10 cellular contexts compared by ENCODE assay signal in the genomic region with DNA sequence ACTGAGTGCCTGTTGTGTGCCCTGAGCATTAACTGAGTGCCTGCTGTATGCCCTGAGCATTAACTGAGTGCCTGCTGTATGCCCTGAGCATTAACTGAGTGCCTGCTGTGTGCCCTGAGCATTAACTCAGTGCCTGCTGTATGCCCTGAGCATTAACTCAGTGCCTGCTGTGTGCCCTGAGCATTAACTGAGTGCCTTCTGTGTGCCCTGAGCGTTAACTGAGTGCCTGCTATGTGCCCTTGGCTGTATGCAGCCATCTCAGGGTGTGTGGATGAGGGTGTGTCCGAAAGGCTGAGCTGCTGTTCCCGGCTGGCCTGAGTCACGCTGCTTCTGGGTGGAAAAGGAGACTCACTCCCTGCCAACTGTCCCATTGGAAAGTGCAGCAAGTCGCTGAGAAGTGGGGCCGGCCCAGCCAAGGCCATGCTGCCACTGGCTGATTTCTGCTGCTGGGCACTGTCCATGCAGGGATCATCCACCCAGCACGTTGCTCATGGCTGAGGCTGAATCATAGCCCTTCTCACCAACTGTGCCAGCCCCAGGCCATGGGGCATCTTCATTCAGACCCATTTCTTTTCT.
DNase-seq lines count a peak whose midpoint lies in the region; ATAC-seq, FAIRE-seq and TF ChIP-seq lines count a peak whose summit lies in the region.
"Had no signal": no experiment of that assay in that cellular context is flagged by ENCODE, and none has a peak within 500 bp of the region (broad histone marks: within the 10 kb centered on the region; RNA-seq: fewer than 3 reads in every experiment).

No MANE protein-coding gene starts in this region.

- H3K27me3 ChIP-seq in K562 (ENCODE audit: control insufficient read depth in 2 of 2, insufficient read depth in 2 of 2, low read length in 2 of 2) = peaks cover 3 to 27% of the 10 kb centered on the region in 2 experiments; a peak in 3 of 5 replicates
- H3K27me3 ChIP-seq in stomach = no peaks in the 10 kb centered on the region

- H3K4me1 Mint-ChIP-seq in mesothelial cell of epicardium (no peaks in the 10 kb centered on the region), endothelial cell (ENCODE audit: unreplicated experiment) (peaks cover 13% of the 10 kb centered on the region)

- no peak overlapping the region for H3K4me3 ChIP-seq in K562
- H3K4me3 ChIP-seq in stomach = no peak overlapping the region

- TF ChIP-seq RAD21 in K562 (CRISPR knock-in tag; conservative IDR thresholded peaks at IDR 0.05 in 1 of 2, IDR thresholded peaks at IDR 0.05 in 1 of 2) = no peak

- H3K9me3 Mint-ChIP-seq in mesothelial cell of epicardium (no peaks in the 10 kb centered on the region), endothelial cell (ENCODE audit: unreplicated experiment) (no peaks in the 10 kb centered on the region)

- peak; percentile 29 for DNase-seq in HS-27A (ENCODE audit: low read depth)
- no peak for DNase-seq in K562 (ENCODE audit: extremely low read depth in 1 of 4, low spot score in 3 of 4)
- DNase-seq in left cardiac atrium = peak; percentile 77
- DNase-seq in stomach = peak; percentile 82
- DNase-seq in activated naive CD4-positive, alpha-beta T cell treated with Interleukin-2 at 50 U/mL for 16 hours = no peak
- DNase-seq in mesothelial cell of epicardium (ENCODE audit: low spot score in 2 of 2, unreplicated experiment in 2 of 2) = no peak
- no peak for DNase-seq in inferior parietal cortex (ENCODE audit: extremely low spot score)
- DNase-seq in endothelial cell (ENCODE audit: low spot score) = no peak
- DNase-seq: midbrain had no signal

- H3K27ac ChIP-seq in K562 (ENCODE audit: extremely low read depth, low read depth, low read length) (no peak overlapping the region), stomach (peak overlapping the region in 4 of 5 donors; percentile 48 to 58 (median 54))

- H3K4me1 ChIP-seq in K562 (replicated peaks in 1 of 2; ENCODE audit: control insufficient read depth in 2 of 2, insufficient read depth in 2 of 2, low read length in 2 of 2) (no peaks in the 10 kb centered on the region), stomach (peaks cover 0 to 23% (median 6%) of the 10 kb centered on the region in 4 donors)

- FAIRE-seq in K562 (lab: Jason Lieb, UNC) = no peak
- FAIRE-seq: HTR-8/SVneo had no signal

- in situ Hi-C loops in K562 (cut with MboI) = no loop called here

- no peak for TF ChIP-seq POLR2A in K562 (conservative IDR thresholded peaks at IDR 0.05)
- no peak for TF ChIP-seq POLR2A in stomach (IDR thresholded peaks at IDR 0.05)

- H3K36me3 ChIP-seq in K562 (ENCODE audit: control insufficient read depth, insufficient read depth, low read length) (no peaks in the 10 kb centered on the region), stomach (no peaks in the 10 kb centered on the region)

- H3K27ac Mint-ChIP-seq in mesothelial cell of epicardium = no peak overlapping the region
- no peak overlapping the region for H3K27ac Mint-ChIP-seq in endothelial cell (ENCODE audit: unreplicated experiment)

- TF ChIP-seq EP300 in K562 (IDR thresholded peaks at IDR 0.05; ENCODE audit: low read length) (no peak), stomach (IDR thresholded peaks at IDR 0.05) (no peak)

- no peaks in the 10 kb centered on the region for H3K79me2 ChIP-seq in K562 (ENCODE audit: control insufficient read depth, insufficient read depth, low read length)

- no peak overlapping the region for H3K4me3 Mint-ChIP-seq in mesothelial cell of epicardium
- H3K4me3 Mint-ChIP-seq in endothelial cell (ENCODE audit: unreplicated experiment) = no peak overlapping the region

- ATAC-seq in K562 (no peak), left cardiac atrium (peak; percentile 35 to 94)

- H3K9ac ChIP-seq in K562 (ENCODE audit: insufficient read depth in 1 of 2, low read depth in 2 of 2, low read length in 2 of 2) = no peak overlapping the region

- peaks cover 3% of the 10 kb centered on the region for H3K27me3 Mint-ChIP-seq in mesothelial cell of epicardium (ENCODE audit: low read depth)
- H3K27me3 Mint-ChIP-seq in endothelial cell (ENCODE audit: unreplicated experiment) = peaks cover 5% of the 10 kb centered on the region

- WGBS in K562 (ENCODE audit: insufficient coverage, low coverage, missing lambda C conversion rate) = 0% methylated on average over 6 of the region's 7 CpGs
- WGBS in stomach, 5 donors = 28 to 60% (median 45%) methylated on average over 5 to 7 of the region's 7 CpGs

- H3K9me3 ChIP-seq in K562 (replicated peaks; ENCODE audit: control insufficient read depth, insufficient read depth, low read depth, low read length) (no peaks in the 10 kb centered on the region), stomach (no peaks in the 10 kb centered on the region)

- POLR2A ChIA-PET in K562 (lab: Yijun Ruan, JAX) = interaction anchor here (0.7 kb wide), 1 partner anchor 41 kb away, joined by 3 read pairs; no protein-coding TSS in a partner anchor

- H3K4me2 ChIP-seq in K562 (ENCODE audit: insufficient read depth, low read length) = no peak overlapping the region

- no peaks in the 10 kb centered on the region for H4K20me1 ChIP-seq in K562 (replicated peaks; ENCODE audit: control insufficient read depth, insufficient read depth, low read length)

- TF ChIP-seq CTCF in K562 (IDR thresholded peaks at IDR 0.05 in 2 of 3, conservative IDR thresholded peaks at IDR 0.05 in 1 of 3; ENCODE audit: insufficient read depth in 2 of 3, low read depth in 1 of 3, low read length in 3 of 3) (no peak), stomach (IDR thresholded peaks at IDR 0.05) (no peak), mesothelial cell of epicardium (IDR thresholded peaks at IDR 0.05; ENCODE audit: unreplicated experiment) (no peak), endothelial cell (IDR thresholded peaks at IDR 0.05; ENCODE audit: unreplicated experiment) (no peak)

- no peaks in the 10 kb centered on the region for H3K9me1 ChIP-seq in K562 (ENCODE audit: control insufficient read depth, insufficient read depth, low read length)

- intact Hi-C loops in K562 (cut with micrococcal nuclease) = no loop called here
- intact Hi-C loops in left cardiac atrium (cut with DNase I) = no loop called here
- intact Hi-C loops in stomach (cut with DNase I; ENCODE audit: low total_unique reads) = no loop called here

- CTCF ChIA-PET in K562 (lab: Yijun Ruan, JAX; ENCODE audit: low intra/inter-chr PET ratio) = no interaction called here

- BruUV-seq in K562 (replicated peaks; lab: Mats Ljungman, UMichigan) = no TSS peak

- H3K36me3 Mint-ChIP-seq in mesothelial cell of epicardium (no peaks in the 10 kb centered on the region), endothelial cell (ENCODE audit: low read depth, unreplicated experiment) (no peaks in the 10 kb centered on the region)

- H2AFZ ChIP-seq in K562 (ENCODE audit: low read depth, low read length) = no peak overlapping the region

TF ChIP-seq in K562, 482 proteins besides CTCF, POLR2A, EP300 and RAD21:
- TF ChIP-seq ZKSCAN8 (CRISPR knock-in tag; IDR thresholded peaks at IDR 0.05) (peak; percentile 91), DNMT1 (IDR thresholded peaks at IDR 0.05) (no peak)

Comparison
In these comparisons a context has a peak if more than half of its experiments do, and no peak if none do; other contexts are left out.
1. DNase-seq: peak in HS-27A (single experiment), left cardiac atrium (single experiment) and stomach (single experiment); none in K562 (0 of 4), activated naive CD4-positive, alpha-beta T cell treated with Interleukin-2 at 50 U/mL for 16 hours (single experiment), mesothelial cell of epicardium (0 of 2), inferior parietal cortex (single experiment) and endothelial cell (single experiment).